ENCODE assay signal across 8 cellular contexts in genomic region chr11:31815743-31816466, GRCh38. TPM values are rescaled to one million over a fixed set of nuclear protein-coding genes. Genes with fewer than 3 reads are reported as not detected.
DNase-seq lines count a peak whose midpoint lies in the region; ATAC-seq and TF ChIP-seq lines count a peak whose summit lies in the region.

No MANE protein-coding gene starts in this region.

- in situ Hi-C loops in astrocyte of the spinal cord (cut with HindIII; ENCODE audit: low sequenced_read_pairs) = no loop called here

- H3K4me3 Mint-ChIP-seq in HFFc6 = peak overlapping the region; percentile 84
- H3K4me3 Mint-ChIP-seq in naive thymus-derived CD8-positive, alpha-beta T cell = peak overlapping the region; percentile 62 to 84 (median 76)

- no peak overlapping the region for H3K27ac Mint-ChIP-seq in HFFc6
- H3K27ac Mint-ChIP-seq in naive thymus-derived CD8-positive, alpha-beta T cell = peak overlapping the region in 1 of 10 donors; percentile 57

- no peaks in the 10 kb centered on the region for H3K9me3 Mint-ChIP-seq in HFFc6
- peaks cover 0 to 8% (median 0%) of the 10 kb centered on the region in 9 donors for H3K9me3 Mint-ChIP-seq in naive thymus-derived CD8-positive, alpha-beta T cell

- DNase-seq in AG20443 (ENCODE audit: low spot score) (peak; percentile 40), HFFc6 (no peak), astrocyte of the spinal cord (ENCODE audit: low read depth, low spot score) (no peak), NCI-H1105 (lab: John Stamatoyannopoulos, UW) (no peak), NCI-H82 treated with DMSO at 0.1 percent for 48 hours (lab: John Stamatoyannopoulos, UW; ENCODE audit: unreplicated experiment) (no peak), NCI-H524 (lab: John Stamatoyannopoulos, UW) (no peak)
- no peak for DNase-seq in naive thymus-derived CD8-positive, alpha-beta T cell

- H3K36me3 Mint-ChIP-seq in HFFc6 (ENCODE audit: low read depth) = no peaks in the 10 kb centered on the region
- peaks cover 0 to 2% (median 0%) of the 10 kb centered on the region in 3 donors for H3K36me3 Mint-ChIP-seq in naive thymus-derived CD8-positive, alpha-beta T cell

- H3K4me3 ChIP-seq in astrocyte of the spinal cord (ENCODE audit: low read depth, low read length) = peak overlapping the region; percentile 35

- peaks cover 61% of the 10 kb centered on the region for H3K27me3 Mint-ChIP-seq in HFFc6 (ENCODE audit: insufficient read depth)
- peaks cover 32 to 76% (median 49%) of the 10 kb centered on the region in 5 donors for H3K27me3 Mint-ChIP-seq in naive thymus-derived CD8-positive, alpha-beta T cell

- POLR2A ChIA-PET in naive thymus-derived CD8-positive, alpha-beta T cell (lab: Charles Lee) = no interaction called here

- ATAC-seq in naive thymus-derived CD8-positive, alpha-beta T cell = no peak
- ATAC-seq in GM18858 (IDR thresholded peaks at IDR 0.05; ENCODE audit: unreplicated experiment) = no peak

- H3K4me1 Mint-ChIP-seq in HFFc6 (ENCODE audit: low read depth) = peaks cover 35% of the 10 kb centered on the region
- H3K4me1 Mint-ChIP-seq in naive thymus-derived CD8-positive, alpha-beta T cell = peaks cover 19 to 56% (median 49%) of the 10 kb centered on the region in 4 donors

- no peak for TF ChIP-seq CTCF in HFFc6 (IDR thresholded peaks at IDR 0.05)
- no peak for TF ChIP-seq CTCF in astrocyte of the spinal cord (IDR thresholded peaks at IDR 0.05; ENCODE audit: low read depth, low read length)

RNA-seq across cellular contexts. Expression of gene PAX6, which starts 4.8 kb away (rescaled TPM):
- total RNA-seq in HFFc6 (2021; fragmentation: NEBNext Ultra II Directional; extraction: Animal tissue kit (Norgen Biotek cat#: 25700)) = 1 to 10 TPM in 4 of 6 experiments, not detected in 2; 1.3 to 1.5 (median 1.4) TPM
- not detected for total RNA-seq in naive thymus-derived CD8-positive, alpha-beta T cell
- polyA plus RNA-seq in naive thymus-derived CD8-positive, alpha-beta T cell = under 1 TPM in 1 of 3 donors, not detected in 2; 0.05 TPM
